26 cellular contexts compared by ENCODE assay signal in genomic region chr3:53100818-53101466, GRCh38.
A peak's percentile ranks its signal among the peaks of the same experiment; 100 is the strongest.
DNase-seq lines count a peak whose midpoint lies in the region; ATAC-seq and FAIRE-seq lines count a peak whose summit lies in the region.
"Had no signal": no experiment of that assay in that cellular context is flagged by ENCODE, and none has a peak within 500 bp of the region (broad histone marks: within the 10 kb centered on the region; RNA-seq: fewer than 3 reads in every experiment).

No MANE protein-coding gene starts in this region.

- no peaks in the 10 kb centered on the region for H3K27me3 Mint-ChIP-seq in T-helper 1 cell treated with Interleukin-12 subunit alpha and Interleukin-12 subunit beta and Interleukin-4 antibody, amounts not matched to agents 30 μg/mL and 1 μg/mL, for 36 hours (ENCODE audit: low read depth)
- no peaks in the 10 kb centered on the region for H3K27me3 Mint-ChIP-seq in stimulated activated naive CD8-positive, alpha-beta T cell treated with anti-CD3 and anti-CD28 coated beads, Interleukin-15, amount 100 ng/mL, for 72 hours
- no peaks in the 10 kb centered on the region for H3K27me3 Mint-ChIP-seq in dendritic cell treated with granulocyte-macrophage colony-stimulating factor and Interleukin-4, amounts not matched to agents 40 ng/mL and 50 ng/mL, for 4 days

- intact Hi-C loops in dendritic cell treated with granulocyte-macrophage colony-stimulating factor and Interleukin-4, amounts not matched to agents 40 ng/mL and 50 ng/mL, for 4 days (cut with micrococcal nuclease), result no loop called here

- no peak for ATAC-seq in stimulated activated naive CD8-positive, alpha-beta T cell treated with anti-CD3 and anti-CD28 coated beads, Interleukin-15, amount 100 ng/mL, for 72 hours
- no peak for ATAC-seq in stimulated activated naive CD8-positive, alpha-beta T cell treated with anti-CD3 and anti-CD28 coated beads, Interleukin-15, Interleukin-2, amounts not matched to agents 100 U/mL and 50 U/mL, for 24 hours
- ATAC-seq in HG03439 (IDR thresholded peaks at IDR 0.05; ENCODE audit: unreplicated experiment), result no peak
- ATAC-seq: activated CD4-positive, CD25-positive, alpha-beta regulatory T cell treated with anti-CD3 and anti-CD28 coated beads, Interleukin-2, amount 50 U/mL, for 24 hours; gastrocnemius medialis; HepG2; left ventricle myocardium superior; natural killer cell had no signal

- H3K27ac Mint-ChIP-seq in T-helper 1 cell treated with Interleukin-12 subunit alpha and Interleukin-12 subunit beta and Interleukin-4 antibody, amounts not matched to agents 30 μg/mL and 1 μg/mL, for 36 hours, result peak overlapping the region; percentile 98
- peak overlapping the region in 1 of 2 donors; percentile 89 for H3K27ac Mint-ChIP-seq in stimulated activated naive CD8-positive, alpha-beta T cell treated with anti-CD3 and anti-CD28 coated beads, Interleukin-15, amount 100 ng/mL, for 72 hours
- peak overlapping the region; percentile 85 for H3K27ac Mint-ChIP-seq in dendritic cell treated with granulocyte-macrophage colony-stimulating factor and Interleukin-4, amounts not matched to agents 40 ng/mL and 50 ng/mL, for 4 days
- H3K27ac Mint-ChIP-seq: H9, mesothelial cell of epicardium had no signal

- peaks cover 67% of the 10 kb centered on the region for H3K4me1 Mint-ChIP-seq in T-helper 1 cell treated with Interleukin-12 subunit alpha and Interleukin-12 subunit beta and Interleukin-4 antibody, amounts not matched to agents 30 μg/mL and 1 μg/mL, for 36 hours (ENCODE audit: low read depth)
- H3K4me1 Mint-ChIP-seq in stimulated activated naive CD8-positive, alpha-beta T cell treated with anti-CD3 and anti-CD28 coated beads, Interleukin-15, amount 100 ng/mL, for 72 hours, result peaks cover 79% of the 10 kb centered on the region
- H3K4me1 Mint-ChIP-seq in dendritic cell treated with granulocyte-macrophage colony-stimulating factor and Interleukin-4, amounts not matched to agents 40 ng/mL and 50 ng/mL, for 4 days (ENCODE audit: low read depth), result peaks cover 37% of the 10 kb centered on the region
- H3K4me1 Mint-ChIP-seq: mesothelial cell of epicardium had no signal

- peak overlapping the region; percentile 61 for H3K4me3 Mint-ChIP-seq in T-helper 1 cell treated with Interleukin-12 subunit alpha and Interleukin-12 subunit beta and Interleukin-4 antibody, amounts not matched to agents 30 μg/mL and 1 μg/mL, for 36 hours
- peak overlapping the region; percentile 42 to 51 for H3K4me3 Mint-ChIP-seq in stimulated activated naive CD8-positive, alpha-beta T cell treated with anti-CD3 and anti-CD28 coated beads, Interleukin-15, amount 100 ng/mL, for 72 hours
- no peak overlapping the region for H3K4me3 Mint-ChIP-seq in dendritic cell treated with granulocyte-macrophage colony-stimulating factor and Interleukin-4, amounts not matched to agents 40 ng/mL and 50 ng/mL, for 4 days
- H3K4me3 Mint-ChIP-seq: H9, mesothelial cell of epicardium, natural killer cell had no signal

- H3K36me3 Mint-ChIP-seq in T-helper 1 cell treated with Interleukin-12 subunit alpha and Interleukin-12 subunit beta and Interleukin-4 antibody, amounts not matched to agents 30 μg/mL and 1 μg/mL, for 36 hours (ENCODE audit: low read depth), result peaks cover 25% of the 10 kb centered on the region
- peaks cover 68% of the 10 kb centered on the region for H3K36me3 Mint-ChIP-seq in dendritic cell treated with granulocyte-macrophage colony-stimulating factor and Interleukin-4, amounts not matched to agents 40 ng/mL and 50 ng/mL, for 4 days (ENCODE audit: low read depth)

- FAIRE-seq in urothelium cell line (lab: Jason Lieb, UNC), result no peak
- FAIRE-seq: astrocyte, endometrium, HepG2 had no signal

- no peaks in the 10 kb centered on the region for H3K9me3 Mint-ChIP-seq in T-helper 1 cell treated with Interleukin-12 subunit alpha and Interleukin-12 subunit beta and Interleukin-4 antibody, amounts not matched to agents 30 μg/mL and 1 μg/mL, for 36 hours
- H3K9me3 Mint-ChIP-seq in stimulated activated naive CD8-positive, alpha-beta T cell treated with anti-CD3 and anti-CD28 coated beads, Interleukin-15, amount 100 ng/mL, for 72 hours, result no peaks in the 10 kb centered on the region
- no peaks in the 10 kb centered on the region for H3K9me3 Mint-ChIP-seq in dendritic cell treated with granulocyte-macrophage colony-stimulating factor and Interleukin-4, amounts not matched to agents 40 ng/mL and 50 ng/mL, for 4 days
- H3K9me3 Mint-ChIP-seq: H9, mesothelial cell of epicardium, natural killer cell had no signal

- DNase-seq in T-helper 1 cell (no peak), NCI-H446 (lab: John Stamatoyannopoulos, UW) (no peak), urothelium cell line (ENCODE audit: low spot score) (no peak)
- no peak for DNase-seq in stimulated activated naive CD8-positive, alpha-beta T cell treated with anti-CD3 and anti-CD28 coated beads, Interleukin-15, amount 100 ng/mL, for 72 hours
- DNase-seq in stimulated activated naive CD8-positive, alpha-beta T cell treated with anti-CD3 and anti-CD28 coated beads, Interleukin-15, Interleukin-2, amounts not matched to agents 100 U/mL and 50 U/mL, for 24 hours, result no peak
- DNase-seq: caudate nucleus; DMS 273 treated with DMSO at 0.1 percent for 48 hours; gastrocnemius medialis; H9; left ventricle myocardium superior; natural killer cell; NCI-H1092; NCI-H187 treated with DMSO at 0.1 percent for 48 hours; NCI-H69; ovary; right cardiac atrium; SK-N-SH; stimulated activated CD4-positive, alpha-beta T cell treated with anti-CD3 and anti-CD28 coated beads, Interleukin-4, amount 100 ng/mL, for 1 hour had no signal
